Comparison of ENCODE assay signal across 27 cellular contexts in genomic region chr6:110976575-110976974, GRCh38.
"Had no signal": no experiment of that assay in that cellular context is flagged by ENCODE, and none has a peak within 500 bp of the region (broad histone marks: within the 10 kb centered on the region; RNA-seq: fewer than 3 reads in every experiment).

No MANE protein-coding gene starts in this region.

- DNase-seq: hippocampal formation; left colon; left ventricle myocardium inferior; mesendoderm; naive B cell; nucleus accumbens; pancreas; posterior cingulate gyrus; retina; right cardiac atrium; sigmoid colon; spleen; stimulated activated CD4-positive, alpha-beta T cell treated with anti-CD3 and anti-CD28 coated beads, Interleukin-4, amount 100 ng/mL, for 24 hours; stimulated activated naive CD4-positive, alpha-beta T cell; tibial artery; uterus had no signal

- H3K4me1 ChIP-seq: pancreas, prostate gland, sigmoid colon, suprapubic skin, uterus had no signal

- H3K27me3 ChIP-seq: pancreas, sigmoid colon, spleen, suprapubic skin, tibial artery, uterus had no signal

- H3K27me3 Mint-ChIP-seq: naive B cell; natural killer cell treated with Interleukin-12 subunit alpha and Interleukin-12 subunit beta and Interleukin-15 and Interleukin-18, amount 100 ng/mL, for 72 hours; stimulated activated naive CD8-positive, alpha-beta T cell treated with anti-CD3 and anti-CD28 coated beads, Interleukin-15, Interleukin-2, amounts not matched to agents 100 ng/mL and 50 ng/mL, for 24 hours; type B pancreatic cell had no signal

- H3K27ac Mint-ChIP-seq: mesothelial cell of epicardium; natural killer cell treated with Interleukin-12 subunit alpha and Interleukin-12 subunit beta and Interleukin-15 and Interleukin-18, amount 100 ng/mL, for 72 hours; stimulated activated effector memory CD8-positive, alpha-beta T cell treated with anti-CD3 and anti-CD28 coated beads, Interleukin-12 subunit alpha, Interleukin-12 subunit beta, amount 100 ng/mL, for 72 hours; stimulated activated naive CD8-positive, alpha-beta T cell treated with anti-CD3 and anti-CD28 coated beads, Interleukin-15, Interleukin-2, amounts not matched to agents 100 ng/mL and 50 ng/mL, for 24 hours; type B pancreatic cell had no signal

- H3K4me3 Mint-ChIP-seq: mesothelial cell of epicardium; natural killer cell treated with Interleukin-12 subunit alpha and Interleukin-12 subunit beta and Interleukin-15 and Interleukin-18, amount 100 ng/mL, for 72 hours; stimulated activated effector memory CD8-positive, alpha-beta T cell treated with anti-CD3 and anti-CD28 coated beads, Interleukin-12 subunit alpha, Interleukin-12 subunit beta, amount 100 ng/mL, for 72 hours; stimulated activated naive CD8-positive, alpha-beta T cell treated with anti-CD3 and anti-CD28 coated beads, Interleukin-15, Interleukin-2, amounts not matched to agents 100 ng/mL and 50 ng/mL, for 24 hours; type B pancreatic cell had no signal

- H3K27ac ChIP-seq: left ventricle myocardium inferior, pancreas, prostate gland, sigmoid colon, spleen, suprapubic skin, thoracic aorta, tibial artery, uterus had no signal

- H3K36me3 ChIP-seq: left ventricle myocardium inferior, pancreas, prostate gland, sigmoid colon, spleen, suprapubic skin, thoracic aorta, tibial artery, uterus had no signal

- H3K4me3 ChIP-seq: left ventricle myocardium inferior, lung, pancreas, prostate gland, sigmoid colon, spleen, suprapubic skin, thoracic aorta, tibial artery, uterus had no signal

- ATAC-seq: left colon; natural killer cell treated with Interleukin-12 subunit alpha and Interleukin-12 subunit beta and Interleukin-15 and Interleukin-18, amount 100 ng/mL, for 72 hours; pancreas; right cardiac atrium; stimulated activated effector memory CD8-positive, alpha-beta T cell treated with anti-CD3 and anti-CD28 coated beads, Interleukin-12 subunit alpha, Interleukin-12 subunit beta, amount 100 ng/mL, for 72 hours had no signal

- H3K4me1 Mint-ChIP-seq: mesothelial cell of epicardium had no signal

- H3K9me3 Mint-ChIP-seq: natural killer cell treated with Interleukin-12 subunit alpha and Interleukin-12 subunit beta and Interleukin-15 and Interleukin-18, amount 100 ng/mL, for 72 hours; stimulated activated effector memory CD8-positive, alpha-beta T cell treated with anti-CD3 and anti-CD28 coated beads, Interleukin-12 subunit alpha, Interleukin-12 subunit beta, amount 100 ng/mL, for 72 hours; stimulated activated naive CD8-positive, alpha-beta T cell treated with anti-CD3 and anti-CD28 coated beads, Interleukin-15, Interleukin-2, amounts not matched to agents 100 ng/mL and 50 ng/mL, for 24 hours; type B pancreatic cell had no signal

- H3K9me3 ChIP-seq: left ventricle myocardium inferior, pancreas, prostate gland, sigmoid colon, spleen, suprapubic skin, thoracic aorta, tibial artery, uterus had no signal

- FAIRE-seq: keratinocyte, pancreas, small intestine had no signal
